ENCODE assay signal across 11 cellular contexts in the genomic region with DNA sequence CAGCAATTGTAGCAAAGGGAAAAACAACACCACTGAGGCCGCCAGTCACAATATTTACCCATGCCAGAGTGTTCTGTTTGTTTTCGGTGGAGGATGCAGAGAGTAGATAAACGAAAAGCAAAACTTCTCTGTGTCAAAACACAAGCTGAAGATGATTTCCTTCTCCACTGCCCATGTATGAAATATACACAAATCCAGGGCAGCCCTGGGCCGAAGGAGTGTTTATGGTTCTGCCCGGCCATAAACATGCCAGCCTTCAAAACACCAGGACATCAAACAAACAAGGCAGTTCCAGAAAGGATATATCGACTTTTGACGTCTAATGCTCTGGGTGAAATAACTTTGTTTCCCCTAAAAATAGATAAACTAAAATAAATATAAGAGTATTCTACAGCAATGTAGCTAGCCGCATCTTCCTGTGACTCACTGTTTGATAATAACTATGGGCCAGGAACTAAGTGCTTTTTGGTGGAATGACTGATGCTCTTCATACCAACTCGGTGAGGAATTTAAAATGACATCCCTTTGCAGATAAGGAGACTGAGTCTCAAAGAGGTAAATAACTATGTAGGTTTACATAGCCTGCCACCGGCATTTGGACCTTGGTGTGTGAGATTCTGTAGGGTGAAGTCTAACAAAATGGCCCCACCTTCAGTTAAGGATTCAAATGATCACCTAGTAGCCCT.
A peak's percentile ranks its signal among the peaks of the same experiment; 100 is the strongest.
DNase-seq lines count a peak whose midpoint lies in the region; FAIRE-seq and TF ChIP-seq lines count a peak whose summit lies in the region.
"Had no signal": no experiment of that assay in that cellular context is flagged by ENCODE, and none has a peak within 500 bp of the region (broad histone marks: within the 10 kb centered on the region; RNA-seq: fewer than 3 reads in every experiment).

No MANE protein-coding gene starts in this region.

- peak; percentile 26 for DNase-seq in AG08396 (ENCODE audit: low spot score)
- DNase-seq in LoVo (ENCODE audit: low spot score), result peak; percentile 49
- no peak for DNase-seq in colonic mucosa
- DNase-seq in frontal cortex (ENCODE audit: low spot score in 2 of 2), result no peak
- no peak for DNase-seq in OCI-M2 (lab: John Stamatoyannopoulos, UW; ENCODE audit: unreplicated experiment)
- DNase-seq in dorsolateral prefrontal cortex, result no peak
- DNase-seq in activated CD4-positive, CD25-positive, alpha-beta regulatory T cell treated with anti-CD3 and anti-CD28 coated beads, Interleukin-2, amount 50 U/mL, for 72 hours, result no peak
- DNase-seq: glutamatergic neuron; stimulated activated CD8-positive, alpha-beta memory T cell treated with anti-CD3 and anti-CD28 coated beads, Interleukin-4, amount 100 ng/mL, for 48 hours had no signal

- no peak overlapping the region for H3K4me3 ChIP-seq in colonic mucosa
- no peak overlapping the region for H3K4me3 ChIP-seq in mesodermal cell (ENCODE audit: extremely low read depth, insufficient read depth, low read length, poor library complexity, severe bottlenecking)
- H3K4me3 ChIP-seq in dorsolateral prefrontal cortex, result no peak overlapping the region

- H3K36me3 ChIP-seq in colonic mucosa, result no peaks in the 10 kb centered on the region
- H3K36me3 ChIP-seq in mesodermal cell (ENCODE audit: control insufficient read depth, insufficient read depth, low read length), result no peaks in the 10 kb centered on the region

- TF ChIP-seq CTCF in colonic mucosa (IDR thresholded peaks at IDR 0.05) (no peak), dorsolateral prefrontal cortex (IDR thresholded peaks at IDR 0.05 in 54 of 56, conservative IDR thresholded peaks at IDR 0.05 in 2 of 56; ENCODE audit: low read depth in 1 of 56, partially characterized antibody in 56 of 56) (no peak)

- H3K9ac ChIP-seq in colonic mucosa (ENCODE audit: low read depth in 2 of 2, low read length in 2 of 2), result peak overlapping the region; percentile 41 to 57

- no peak for FAIRE-seq in frontal cortex (lab: Jason Lieb, UNC)

- H3K4me1 ChIP-seq in colonic mucosa, result peaks cover 15% of the 10 kb centered on the region
- H3K4me1 ChIP-seq in mesodermal cell (ENCODE audit: control insufficient read depth, insufficient read depth, low read length, poor library complexity, severe bottlenecking), result peaks cover 80% of the 10 kb centered on the region

- no peaks in the 10 kb centered on the region for H3K9me3 ChIP-seq in colonic mucosa
- H3K9me3 ChIP-seq in mesodermal cell (ENCODE audit: control insufficient read depth, low read length), result no peaks in the 10 kb centered on the region

- H3K27me3 ChIP-seq in colonic mucosa (no peaks in the 10 kb centered on the region), dorsolateral prefrontal cortex (no peaks in the 10 kb centered on the region)

- intact Hi-C loops in colonic mucosa (cut with DNase I) (no loop called here), dorsolateral prefrontal cortex (cut with DNase I) (loop anchor here in 1 of 2 donors (10.0 kb wide), 1 partner anchor 79 kb away; the partner anchor contains the start of gene MAGI1)

- no peak overlapping the region for H3K27ac ChIP-seq in colonic mucosa
- peak overlapping the region; percentile 69 for H3K27ac ChIP-seq in mesodermal cell (ENCODE audit: low read depth, low read length, severe bottlenecking)
- H3K27ac ChIP-seq in dorsolateral prefrontal cortex, result peak overlapping the region in 1 of 59 donors; percentile 16
- H3K27ac ChIP-seq: HL-60 had no signal

- WGBS in mesodermal cell (ENCODE audit: insufficient coverage in 2 of 2), 2 experiments, result 67 to 84% methylated on average over 1 to 2 of the region's 10 CpGs

Comparison
In these comparisons a context has a peak if more than half of its experiments do, and no peak if none do; other contexts are left out.
1. DNase-seq: peak in AG08396 (single experiment) and LoVo (single experiment); none in colonic mucosa (single experiment), frontal cortex (0 of 2), OCI-M2 (single experiment), dorsolateral prefrontal cortex (0 of 10) and activated CD4-positive, CD25-positive, alpha-beta regulatory T cell treated with anti-CD3 and anti-CD28 coated beads, Interleukin-2, amount 50 U/mL, for 72 hours (single experiment).